In the genomic region with DNA sequence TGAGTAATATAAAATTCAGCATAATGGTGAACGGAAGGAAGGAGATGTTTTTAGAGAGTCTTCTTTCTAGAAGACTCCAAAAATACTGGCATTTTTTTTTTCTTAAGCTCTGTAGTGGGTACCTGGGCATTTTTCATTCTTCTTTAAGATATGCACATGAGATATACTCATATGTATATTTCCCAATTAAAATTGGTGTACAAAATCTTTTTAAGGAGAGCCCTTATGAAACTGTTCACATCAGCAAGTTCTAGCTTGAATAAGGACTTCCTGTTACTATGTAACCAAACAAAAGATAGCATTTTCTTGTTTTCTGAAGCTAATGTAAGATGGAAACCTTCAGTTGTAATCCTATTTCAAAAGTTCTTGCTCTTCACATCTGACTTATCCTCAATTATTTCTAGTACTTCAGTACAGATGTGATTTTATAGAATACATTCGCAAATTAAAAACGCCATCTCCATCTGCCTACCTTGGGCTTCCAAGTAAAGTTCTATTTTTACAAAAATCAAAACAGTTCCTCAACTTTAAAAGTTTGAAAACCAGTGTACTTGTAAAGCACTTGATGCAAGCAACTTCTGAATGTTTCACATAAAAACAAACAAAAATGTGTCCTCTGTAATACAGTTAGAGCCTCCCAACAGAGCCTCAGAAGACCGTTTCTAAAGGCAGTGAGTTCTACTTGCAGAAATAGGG, we compare ENCODE assay signal across 8 cellular contexts. TPM values are rescaled to one million over a fixed set of nuclear protein-coding genes. Genes with fewer than 3 reads are reported as not detected.
DNase-seq lines count a peak whose midpoint lies in the region; ATAC-seq and TF ChIP-seq lines count a peak whose summit lies in the region.

No MANE protein-coding gene starts in this region.

- peak overlapping the region; percentile 64 to 95 (median 90) for H3K27ac ChIP-seq in heart right ventricle

- CTCF ChIA-PET in activated CD8-positive, alpha-beta T cell treated with anti-CD3 and anti-CD28 coated beads for 36 hours (lab: Charles Lee) = no interaction called here

- peaks cover 0 to 44% (median 28%) of the 10 kb centered on the region in 9 donors for H3K4me1 ChIP-seq in heart right ventricle

- H3K27me3 ChIP-seq in heart right ventricle = no peaks in the 10 kb centered on the region

- WGBS in heart right ventricle, 2 donors = 4% methylated on average over 4 of the region's 4 CpGs

- H3K27ac Mint-ChIP-seq in IgD-negative memory B cell = peak overlapping the region; percentile 73 to 97 (median 92)
- peak overlapping the region; percentile 97 for H3K27ac Mint-ChIP-seq in activated CD8-positive, alpha-beta T cell treated with anti-CD3 and anti-CD28 coated beads for 36 hours

- POLR2A ChIA-PET in activated CD8-positive, alpha-beta T cell treated with anti-CD3 and anti-CD28 coated beads for 36 hours (lab: Charles Lee) = interaction anchor here (0.6 kb wide), 1 partner anchor 1332 kb away, joined by 3 read pairs; no protein-coding TSS in a partner anchor

- peak overlapping the region; percentile 95 to 100 (median 96) for H3K4me3 Mint-ChIP-seq in IgD-negative memory B cell
- peak overlapping the region; percentile 98 for H3K4me3 Mint-ChIP-seq in activated CD8-positive, alpha-beta T cell treated with anti-CD3 and anti-CD28 coated beads for 36 hours

- H3K4me3 ChIP-seq in heart right ventricle (peak overlapping the region; percentile 59 to 88 (median 69)), retinal pigment epithelial cell (ENCODE audit: low read length) (peak overlapping the region; percentile 93)

- peaks cover 30 to 41% (median 30%) of the 10 kb centered on the region in 3 donors for H3K4me1 Mint-ChIP-seq in IgD-negative memory B cell
- H3K4me1 Mint-ChIP-seq in activated CD8-positive, alpha-beta T cell treated with anti-CD3 and anti-CD28 coated beads for 36 hours (ENCODE audit: low read depth) = peaks cover 55% of the 10 kb centered on the region

- DNase-seq in EH (ENCODE audit: low read depth) = peak; percentile 22
- no peak for DNase-seq in activated CD8-positive, alpha-beta T cell treated with anti-CD3 and anti-CD28 coated beads for 36 hours
- DNase-seq in heart right ventricle = no peak
- DNase-seq in retinal pigment epithelial cell (ENCODE audit: low read depth) = no peak
- DNase-seq in HuH-7 (ENCODE audit: low spot score) = no peak
- DNase-seq in NCI-H1694 treated with DMSO at 0.1 percent for 48 hours (lab: John Stamatoyannopoulos, UW) = no peak

- intact Hi-C loops in activated CD8-positive, alpha-beta T cell treated with anti-CD3 and anti-CD28 coated beads for 36 hours (cut with micrococcal nuclease) = no loop called here
- intact Hi-C loops in heart right ventricle (cut with DNase I) = loop anchor here in 2 of 10 donors (2.0 kb wide), 1 partner anchor 32 kb away; no protein-coding TSS in a partner anchor

- H3K9me3 ChIP-seq in heart right ventricle = no peaks in the 10 kb centered on the region

- no peak for TF ChIP-seq CTCF in activated CD8-positive, alpha-beta T cell treated with anti-CD3 and anti-CD28 coated beads for 36 hours (IDR thresholded peaks at IDR 0.05)
- TF ChIP-seq CTCF in heart right ventricle (IDR thresholded peaks at IDR 0.05) = no peak
- TF ChIP-seq CTCF in retinal pigment epithelial cell (conservative IDR thresholded peaks at IDR 0.05; ENCODE audit: low read depth, low read length) = no peak

- ATAC-seq in GM19468 (IDR thresholded peaks at IDR 0.05; ENCODE audit: extremely low read depth, unreplicated experiment) (peak; percentile 8), heart right ventricle (peak in 4 of 8 donors; percentile 37 to 47 (median 40))
- ATAC-seq in activated CD8-positive, alpha-beta T cell treated with anti-CD3 and anti-CD28 coated beads for 36 hours = no peak

- peaks cover 4% of the 10 kb centered on the region for H3K36me3 Mint-ChIP-seq in IgD-negative memory B cell
- H3K36me3 Mint-ChIP-seq in activated CD8-positive, alpha-beta T cell treated with anti-CD3 and anti-CD28 coated beads for 36 hours (ENCODE audit: low read depth) = peaks cover 14% of the 10 kb centered on the region

- H3K27me3 Mint-ChIP-seq in IgD-negative memory B cell = no peaks in the 10 kb centered on the region
- no peaks in the 10 kb centered on the region for H3K27me3 Mint-ChIP-seq in activated CD8-positive, alpha-beta T cell treated with anti-CD3 and anti-CD28 coated beads for 36 hours

- H3K9me3 Mint-ChIP-seq in IgD-negative memory B cell = no peaks in the 10 kb centered on the region
- H3K9me3 Mint-ChIP-seq in activated CD8-positive, alpha-beta T cell treated with anti-CD3 and anti-CD28 coated beads for 36 hours = no peaks in the 10 kb centered on the region

- H3K36me3 ChIP-seq in heart right ventricle = no peaks in the 10 kb centered on the region

RNA-seq across cellular contexts. Expression of a gene that starts 0.6 kb away (rescaled TPM):
- polyA plus RNA-seq in IgD-negative memory B cell = 4.4 TPM
- total RNA-seq in activated CD8-positive, alpha-beta T cell treated with anti-CD3 and anti-CD28 coated beads for 36 hours = 10 to 100 TPM; 15.6 to 16.1 TPM
- 1 to 10 TPM; 3.5 to 7.0 (median 5.9) TPM for total RNA-seq in heart right ventricle
- polyA plus RNA-seq in heart right ventricle = 1 to 10 TPM; 2.6 to 4.9 TPM
